In the genomic region with DNA sequence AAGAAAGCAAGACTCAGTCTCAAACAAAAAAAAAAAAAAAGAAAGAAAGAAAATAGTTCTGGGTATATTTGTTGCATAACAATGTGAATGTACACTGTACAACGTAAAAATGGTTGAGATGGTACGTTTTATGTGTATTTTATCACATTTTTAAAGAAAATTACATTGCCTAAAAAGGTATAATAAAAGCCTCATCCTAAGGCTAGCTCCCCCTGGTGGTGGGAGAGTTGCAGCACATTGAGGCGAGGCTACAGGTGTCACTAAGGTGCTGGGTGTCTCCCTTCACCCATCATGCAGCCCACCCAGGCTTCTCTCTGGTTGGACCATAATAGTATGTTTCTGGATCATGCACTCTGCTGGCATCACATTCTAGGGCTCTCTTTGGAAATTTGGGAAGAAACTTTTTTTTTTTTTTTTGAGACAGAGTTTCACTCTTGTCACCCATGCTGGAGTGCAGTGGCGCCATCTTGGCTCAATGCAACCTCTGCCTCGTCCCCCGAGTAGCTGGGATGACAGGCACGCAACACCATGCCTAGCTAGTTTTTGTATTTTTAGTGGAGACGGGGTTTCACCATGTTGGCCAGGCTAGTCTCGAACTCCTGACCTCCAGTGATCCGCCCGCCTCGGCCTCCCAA, we compare ENCODE assay signal across 8 cellular contexts. TPM values are rescaled to one million over a fixed set of nuclear protein-coding genes. Genes with fewer than 3 reads are reported as not detected.
DNase-seq lines count a peak whose midpoint lies in the region; ATAC-seq and TF ChIP-seq lines count a peak whose summit lies in the region.

No MANE protein-coding gene starts in this region.

- H2AFZ ChIP-seq in SU-DHL-6 (ENCODE audit: low read depth, low read length, severe bottlenecking) (no peak overlapping the region), hepatocyte (no peak overlapping the region)

- whole genome bisulfite sequencing in hepatocyte (ENCODE audit: low lambda C conversion rate, missing lambda C conversion rate): 72% methylated on average over 12 of the region's 12 CpGs

- no peaks in the 10 kb centered on the region for H3K9me2 ChIP-seq in SU-DHL-6 (replicated peaks; ENCODE audit: insufficient read depth, low read length)
- H3K9me2 ChIP-seq in hepatocyte (replicated peaks; ENCODE audit: insufficient read depth): no peaks in the 10 kb centered on the region

- H4K20me1 ChIP-seq in SU-DHL-6 (ENCODE audit: low read depth, low read length) (no peaks in the 10 kb centered on the region), hepatocyte (ENCODE audit: insufficient read depth, poor library complexity, severe bottlenecking) (no peaks in the 10 kb centered on the region)

- H3K4me3 ChIP-seq in CD4-positive, alpha-beta memory T cell (ENCODE audit: low read length in 2 of 2): no peak overlapping the region
- H3K4me3 ChIP-seq in HFF-Myc (replicated peaks; ENCODE audit: low read depth, low read length): no peak overlapping the region
- no peak overlapping the region for H3K4me3 ChIP-seq in SU-DHL-6 (ENCODE audit: insufficient read depth, low read length, poor library complexity, severe bottlenecking)
- no peak overlapping the region for H3K4me3 ChIP-seq in hepatocyte

- no peak overlapping the region for H3K27ac ChIP-seq in CD4-positive, alpha-beta memory T cell (ENCODE audit: low read depth, low read length)
- H3K27ac ChIP-seq in SU-DHL-6 (ENCODE audit: low read depth, low read length) (no peak overlapping the region), hepatocyte (no peak overlapping the region)

- H3K27me3 ChIP-seq in CD4-positive, alpha-beta memory T cell (ENCODE audit: insufficient read depth, low read length): no peaks in the 10 kb centered on the region
- no peaks in the 10 kb centered on the region for H3K27me3 ChIP-seq in SU-DHL-6 (ENCODE audit: low read length)
- H3K27me3 ChIP-seq in hepatocyte: no peaks in the 10 kb centered on the region

- H3K9me3 Mint-ChIP-seq in CD4-positive, alpha-beta memory T cell: no peaks in the 10 kb centered on the region
- no peaks in the 10 kb centered on the region for H3K9me3 Mint-ChIP-seq in activated naive CD8-positive, alpha-beta T cell treated with anti-CD3 and anti-CD28 coated beads, Interleukin-2, amount 10 ng/mL, durations not matched to agents 7 days and 5 days

- H3K4me2 ChIP-seq in SU-DHL-6 (ENCODE audit: low read depth, low read length, poor library complexity, severe bottlenecking): no peak overlapping the region
- no peak overlapping the region for H3K4me2 ChIP-seq in hepatocyte

- H3K9me3 ChIP-seq in CD4-positive, alpha-beta memory T cell (ENCODE audit: control insufficient read depth in 1 of 2, low read length in 2 of 2): no peaks in the 10 kb centered on the region
- no peaks in the 10 kb centered on the region for H3K9me3 ChIP-seq in SU-DHL-6 (ENCODE audit: insufficient read depth, low read length)
- no peaks in the 10 kb centered on the region for H3K9me3 ChIP-seq in hepatocyte (ENCODE audit: low read depth)

- DNase-seq in CD4-positive, alpha-beta memory T cell: peak; percentile 76 to 84 (median 77)
- DNase-seq in HFF-Myc (ENCODE audit: extremely low read depth, low read depth): no peak
- DNase-seq in activated naive CD8-positive, alpha-beta T cell treated with anti-CD3 and anti-CD28 coated beads, Interleukin-2, amount 10 ng/mL, durations not matched to agents 7 days and 5 days: peak; percentile 73
- DNase-seq in hepatocyte (ENCODE audit: low spot score): peak; percentile 68
- DNase-seq in stimulated activated CD4-positive, alpha-beta T cell treated with anti-CD3 and anti-CD28 coated beads, Interleukin-1b, Interleukin-23, amount 100 ng/mL, for 1 hour (ENCODE audit: low read depth in 2 of 2): peak; percentile 63 to 66

- POLR2A ChIA-PET in CD4-positive, alpha-beta memory T cell (lab: Charles Lee; ENCODE audit: partially characterized antibody): interaction anchor here (0.6 to 1.0 kb wide), 3 partner anchors 66 to 246 kb away, joined by 3 read pairs; a partner anchor contains a TSS
- POLR2A ChIA-PET in activated naive CD8-positive, alpha-beta T cell treated with anti-CD3 and anti-CD28 coated beads, Interleukin-2, amount 10 ng/mL, durations not matched to agents 7 days and 5 days (lab: Charles Lee): interaction anchor here (0.7 to 1.6 kb wide), 4 partner anchors 12 to 219 kb away, joined by 3 to 6 read pairs (median 4); a partner anchor contains a TSS

- H3K4me1 ChIP-seq in CD4-positive, alpha-beta memory T cell (ENCODE audit: insufficient read depth, low read length): no peaks in the 10 kb centered on the region
- no peaks in the 10 kb centered on the region for H3K4me1 ChIP-seq in hepatocyte (ENCODE audit: insufficient read depth)

- intact Hi-C loops in CD4-positive, alpha-beta memory T cell (cut with micrococcal nuclease): loop anchor here (1.0 to 2.0 kb wide), 3 partner anchors 65 to 246 kb away; a partner anchor contains a TSS

- CTCF ChIA-PET in CD4-positive, alpha-beta memory T cell (lab: Charles Lee; ENCODE audit: partially characterized antibody): interaction anchor here (0.7 to 5.0 kb wide), 36 partner anchors 9 to 882 kb away, joined by 3 to 69 read pairs (median 5); a partner anchor contains a TSS

- H3K79me2 ChIP-seq in SU-DHL-6 (ENCODE audit: insufficient read depth, low read length): no peaks in the 10 kb centered on the region
- H3K79me2 ChIP-seq in hepatocyte: no peaks in the 10 kb centered on the region

- peaks cover 11% of the 10 kb centered on the region; the same call in 1 of the 2 replicates for H3F3A ChIP-seq in SU-DHL-6 (ENCODE audit: insufficient read depth)

- no peaks in the 10 kb centered on the region for H3K36me3 ChIP-seq in CD4-positive, alpha-beta memory T cell (ENCODE audit: insufficient read depth, low read length)
- H3K36me3 ChIP-seq in SU-DHL-6 (ENCODE audit: low read length) (no peaks in the 10 kb centered on the region), hepatocyte (replicated peaks; ENCODE audit: insufficient read depth, low read depth) (no peaks in the 10 kb centered on the region)

- no peak overlapping the region for H3K9ac ChIP-seq in SU-DHL-6 (ENCODE audit: low read length)

- peak; percentile 83 for TF ChIP-seq CTCF in HFF-Myc (IDR thresholded peaks at IDR 0.05; ENCODE audit: low read depth, low read length, missing control alignments)
- peak; percentile 76 for TF ChIP-seq CTCF in SU-DHL-6 (IDR thresholded peaks at IDR 0.05; ENCODE audit: insufficient read depth, low read length, poor library complexity, severe bottlenecking)
- peak; percentile 62 for TF ChIP-seq CTCF in hepatocyte (IDR thresholded peaks at IDR 0.05; ENCODE audit: poor library complexity)

- no peaks in the 10 kb centered on the region for H3K36me3 Mint-ChIP-seq in CD4-positive, alpha-beta memory T cell
- no peaks in the 10 kb centered on the region for H3K36me3 Mint-ChIP-seq in activated naive CD8-positive, alpha-beta T cell treated with anti-CD3 and anti-CD28 coated beads, Interleukin-2, amount 10 ng/mL, durations not matched to agents 7 days and 5 days

- H3K27me3 Mint-ChIP-seq in CD4-positive, alpha-beta memory T cell: no peaks in the 10 kb centered on the region
- H3K27me3 Mint-ChIP-seq in activated naive CD8-positive, alpha-beta T cell treated with anti-CD3 and anti-CD28 coated beads, Interleukin-2, amount 10 ng/mL, durations not matched to agents 7 days and 5 days: peaks cover 13% of the 10 kb centered on the region

- H3K27ac Mint-ChIP-seq in CD4-positive, alpha-beta memory T cell: peak overlapping the region in 4 of 7 donors; percentile 10 to 88 (median 49)
- H3K27ac Mint-ChIP-seq in activated naive CD8-positive, alpha-beta T cell treated with anti-CD3 and anti-CD28 coated beads, Interleukin-2, amount 10 ng/mL, durations not matched to agents 7 days and 5 days: no peak overlapping the region

- peaks cover 9 to 13% (median 10%) of the 10 kb centered on the region in 4 donors for H3K4me1 Mint-ChIP-seq in CD4-positive, alpha-beta memory T cell
- H3K4me1 Mint-ChIP-seq in activated naive CD8-positive, alpha-beta T cell treated with anti-CD3 and anti-CD28 coated beads, Interleukin-2, amount 10 ng/mL, durations not matched to agents 7 days and 5 days: peaks cover 5% of the 10 kb centered on the region

- peak; percentile 74 for ATAC-seq in activated naive CD8-positive, alpha-beta T cell treated with anti-CD3 and anti-CD28 coated beads, Interleukin-2, amount 10 ng/mL, durations not matched to agents 7 days and 5 days (ENCODE audit: low read depth)
- ATAC-seq in HG03196 (IDR thresholded peaks at IDR 0.05; ENCODE audit: unreplicated experiment) (no peak), HG03565 (IDR thresholded peaks at IDR 0.05; ENCODE audit: unreplicated experiment) (no peak)

- H3K4me3 Mint-ChIP-seq in CD4-positive, alpha-beta memory T cell: peak overlapping the region in 1 of 8 donors; percentile 32
- H3K4me3 Mint-ChIP-seq in activated naive CD8-positive, alpha-beta T cell treated with anti-CD3 and anti-CD28 coated beads, Interleukin-2, amount 10 ng/mL, durations not matched to agents 7 days and 5 days: no peak overlapping the region

RNA-seq across cellular contexts. Expression of a gene that starts 12.4 kb away (rescaled TPM):
- total RNA-seq in CD4-positive, alpha-beta memory T cell: 10 to 100 TPM; 84.7 to 95.8 TPM
- 100 to 1,000 TPM; 247 to 265 TPM for polyA plus RNA-seq in CD4-positive, alpha-beta memory T cell
- total RNA-seq in activated naive CD8-positive, alpha-beta T cell treated with anti-CD3 and anti-CD28 coated beads, Interleukin-2, amount 10 ng/mL, durations not matched to agents 7 days and 5 days: 100 to 1,000 TPM; 141 to 151 TPM
- 306 and 309 TPM in 2 replicates for total RNA-seq in hepatocyte
- 247 and 248 TPM in 2 replicates for polyA plus RNA-seq in hepatocyte
